ENCODE assay signal across 1 cellular context in the genomic region with DNA sequence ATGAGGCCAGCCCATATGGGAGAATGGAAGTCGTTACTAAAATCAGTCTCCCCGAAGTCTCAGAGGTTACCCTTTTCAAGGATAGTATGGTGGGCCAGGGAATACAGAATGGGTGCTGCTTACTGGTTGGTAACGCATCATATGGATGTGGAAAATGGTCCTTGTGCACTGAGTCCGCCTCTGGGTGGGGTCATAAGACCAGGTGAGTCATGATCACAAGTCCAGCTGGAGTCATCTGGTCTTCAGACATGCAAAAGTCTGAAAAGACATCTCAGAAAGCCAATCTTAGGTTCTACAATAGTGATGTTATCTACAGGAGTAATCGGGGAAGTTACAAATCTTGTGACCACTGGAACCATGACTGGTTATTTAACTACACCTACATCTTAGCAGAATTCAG.
TF ChIP-seq lines count a peak whose summit lies in the region.

No MANE protein-coding gene starts in this region.

TF ChIP-seq in HepG2, 621 proteins besides CTCF, POLR2A, EP300 and RAD21 (continued from another document):
- TF ChIP-seq ARID4A (CRISPR knock-in tag; IDR thresholded peaks at IDR 0.05; ENCODE audit: borderline replicate concordance) (no peak), TOE1 (CRISPR knock-in tag; IDR thresholded peaks at IDR 0.05) (no peak), ZMYM2 (CRISPR knock-in tag; IDR thresholded peaks at IDR 0.05) (no peak), MZF1 (CRISPR knock-in tag; IDR thresholded peaks at IDR 0.05; ENCODE audit: borderline replicate concordance) (no peak), CREM (IDR thresholded peaks at IDR 0.05) (no peak), CREM (CRISPR knock-in tag; IDR thresholded peaks at IDR 0.05) (no peak), EED (CRISPR knock-in tag; IDR thresholded peaks at IDR 0.05) (no peak), FLYWCH1 (CRISPR knock-in tag; IDR thresholded peaks at IDR 0.05) (no peak), TBP (CRISPR knock-in tag; IDR thresholded peaks at IDR 0.05) (no peak), ZNF275 (CRISPR knock-in tag; IDR thresholded peaks at IDR 0.05; ENCODE audit: borderline replicate concordance) (no peak), ZNF484 (CRISPR knock-in tag; IDR thresholded peaks at IDR 0.05; ENCODE audit: borderline replicate concordance, low read depth) (no peak), TOPORS (CRISPR knock-in tag; IDR thresholded peaks at IDR 0.05) (no peak), ZNF619 (CRISPR knock-in tag; IDR thresholded peaks at IDR 0.05) (no peak), ZBTB40 (IDR thresholded peaks at IDR 0.05) (no peak), ZBTB40 (CRISPR knock-in tag; IDR thresholded peaks at IDR 0.05) (no peak), HCFC1 (IDR thresholded peaks at IDR 0.05; ENCODE audit: low read depth, low read length) (no peak)
